In the genomic region with DNA sequence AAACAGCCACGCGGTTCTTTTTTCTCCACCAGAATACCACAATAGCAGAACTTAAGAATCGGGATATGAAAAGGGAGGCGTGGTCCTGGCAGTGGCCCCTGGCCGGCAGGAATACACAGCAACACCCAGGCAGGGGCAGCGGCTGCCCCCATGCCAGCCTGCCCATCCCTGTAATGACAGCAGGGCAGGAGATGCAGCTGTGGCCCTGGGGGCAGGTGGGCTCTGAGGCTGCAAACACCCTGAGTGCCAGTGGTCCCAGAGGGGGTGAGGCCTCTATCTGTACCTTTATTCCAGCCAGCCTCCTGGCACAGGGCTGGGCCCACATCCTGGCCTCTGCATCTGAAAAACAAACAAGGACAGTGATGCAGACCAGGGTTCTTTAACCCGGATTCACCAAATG, we compare ENCODE assay signal across 1 cellular context.
TF ChIP-seq lines count a peak whose summit lies in the region.

No MANE protein-coding gene starts in this region.

TF ChIP-seq in K562, 482 proteins besides CTCF, POLR2A, EP300 and RAD21:
- TF ChIP-seq RBFOX2 (IDR thresholded peaks at IDR 0.05; ENCODE audit: low read depth, low read length) (peak; percentile 47), LARP7 (IDR thresholded peaks at IDR 0.05) (no peak), PPARD (CRISPR knock-in tag; IDR thresholded peaks at IDR 0.05) (no peak), HNRNPH1 (optimal IDR thresholded peaks at IDR 0.05; ENCODE audit: low read depth, low read length) (no peak), POLR2G (IDR thresholded peaks at IDR 0.05; ENCODE audit: low read depth, low read length) (peak; percentile 46), ZNF316 (IDR thresholded peaks at IDR 0.05) (no peak)
- TF ChIP-seq, protein P1, sequence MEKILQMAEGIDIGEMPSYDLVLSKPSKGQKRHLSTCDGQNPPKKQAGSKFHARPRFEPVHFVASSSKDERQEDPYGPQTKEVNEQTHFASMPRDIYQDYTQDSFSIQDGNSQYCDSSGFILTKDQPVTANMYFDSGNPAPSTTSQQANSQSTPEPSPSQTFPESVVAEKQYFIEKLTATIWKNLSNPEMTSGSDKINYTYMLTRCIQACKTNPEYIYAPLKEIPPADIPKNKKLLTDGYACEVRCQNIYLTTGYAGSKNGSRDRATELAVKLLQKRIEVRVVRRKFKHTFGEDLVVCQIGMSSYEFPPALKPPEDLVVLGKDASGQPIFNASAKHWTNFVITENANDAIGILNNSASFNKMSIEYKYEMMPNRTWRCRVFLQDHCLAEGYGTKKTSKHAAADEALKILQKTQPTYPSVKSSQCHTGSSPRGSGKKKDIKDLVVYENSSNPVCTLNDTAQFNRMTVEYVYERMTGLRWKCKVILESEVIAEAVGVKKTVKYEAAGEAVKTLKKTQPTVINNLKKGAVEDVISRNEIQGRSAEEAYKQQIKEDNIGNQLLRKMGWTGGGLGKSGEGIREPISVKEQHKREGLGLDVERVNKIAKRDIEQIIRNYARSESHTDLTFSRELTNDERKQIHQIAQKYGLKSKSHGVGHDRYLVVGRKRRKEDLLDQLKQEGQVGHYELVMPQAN (IDR thresholded peaks at IDR 0.05; ENCODE audit: borderline replicate concordance): no peak
- TF ChIP-seq, protein P2, sequence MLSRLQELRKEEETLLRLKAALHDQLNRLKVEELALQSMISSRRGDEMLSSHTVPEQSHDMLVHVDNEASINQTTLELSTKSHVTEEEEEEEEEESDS (CRISPR knock-in tag; IDR thresholded peaks at IDR 0.05): no peak
